Comparison of ENCODE assay signal across 15 cellular contexts in the genomic region with DNA sequence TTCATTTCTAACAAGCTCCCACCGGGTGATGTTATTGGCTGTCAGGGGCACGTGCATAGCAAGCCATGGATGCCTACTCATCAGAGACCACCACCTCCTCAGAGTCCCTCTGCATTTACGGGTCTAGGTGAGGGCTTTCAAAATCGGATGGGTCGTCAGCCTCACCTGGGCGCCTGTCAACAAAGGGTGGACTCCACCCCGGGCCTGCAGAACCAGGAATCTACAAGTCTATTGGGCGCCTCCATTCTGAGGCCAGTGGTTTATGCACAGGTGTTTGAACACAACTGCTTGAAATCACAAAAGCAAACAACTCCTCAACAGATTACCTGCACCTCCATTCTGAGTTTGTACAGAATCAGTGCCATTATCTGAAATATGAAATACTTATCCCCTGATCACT.
DNase-seq lines count a peak whose midpoint lies in the region; ATAC-seq, FAIRE-seq and TF ChIP-seq lines count a peak whose summit lies in the region.
"Had no signal": no experiment of that assay in that cellular context is flagged by ENCODE, and none has a peak within 500 bp of the region (broad histone marks: within the 10 kb centered on the region; RNA-seq: fewer than 3 reads in every experiment).

No MANE protein-coding gene starts in this region.

- no peak for TF ChIP-seq POLR2A in GM12878 (IDR thresholded peaks at IDR 0.05; ENCODE audit: low read depth, low read length)
- TF ChIP-seq POLR2A in stomach (IDR thresholded peaks at IDR 0.05), result no peak

- DNase-seq in HT-29 (ENCODE audit: low spot score), result peak; percentile 57
- DNase-seq in GM12878 (ENCODE audit: low read depth, low spot score), result no peak
- DNase-seq in stomach, result no peak
- no peak for DNase-seq in AG08396 (ENCODE audit: low spot score)
- no peak for DNase-seq in NCI-H748 treated with DMSO at 0.1 percent for 48 hours (lab: John Stamatoyannopoulos, UW)
- no peak for DNase-seq in NCI-H446 treated with DMSO at 0.1 percent for 48 hours (lab: John Stamatoyannopoulos, UW)
- DNase-seq: ACHN, DMS79 treated with DMSO at 0.1 percent for 48 hours, NCI-H1105 treated with DMSO at 0.1 percent for 48 hours, NCI-H1694 treated with DMSO at 0.1 percent for 48 hours had no signal

- H3K36me3 ChIP-seq in GM12878 (ENCODE audit: control insufficient read depth in 2 of 2, insufficient read depth in 2 of 2, low read length in 1 of 2) (no peaks in the 10 kb centered on the region), mucosa of rectum (ENCODE audit: control insufficient read depth in 2 of 2, insufficient read depth in 2 of 2, low read length in 2 of 2) (no peaks in the 10 kb centered on the region), stomach (no peaks in the 10 kb centered on the region)
- H3K36me3 ChIP-seq: HAP-1 had no signal

- no peak for ATAC-seq in GM12878
- ATAC-seq: Right ventricle myocardium inferior had no signal

- SMC1A ChIA-PET in GM12878 (lab: Charles Lee; ENCODE audit: uncharacterized antibody, unreplicated experiment), result no interaction called here

- TF ChIP-seq EP300 in GM12878 (IDR thresholded peaks at IDR 0.05; ENCODE audit: borderline replicate concordance in 1 of 2, control insufficient read depth in 1 of 2, low read depth in 2 of 2, low read length in 2 of 2), result no peak
- TF ChIP-seq EP300 in stomach (IDR thresholded peaks at IDR 0.05), result no peak

- TF ChIP-seq CTCF in GM12878 (IDR thresholded peaks at IDR 0.05 in 2 of 3, conservative IDR thresholded peaks at IDR 0.05 in 1 of 3; ENCODE audit: control insufficient read depth in 2 of 3, extremely low read depth in 1 of 3, insufficient read depth in 1 of 3, low read depth in 3 of 3, low read length in 3 of 3) (no peak), stomach (IDR thresholded peaks at IDR 0.05) (no peak)

- H3K4me1 ChIP-seq in GM12878 (ENCODE audit: control insufficient read depth, insufficient read depth, low read length), result no peaks in the 10 kb centered on the region
- H3K4me1 ChIP-seq in mucosa of rectum (ENCODE audit: control insufficient read depth in 2 of 2, insufficient read depth in 2 of 2, low read length in 2 of 2), result peaks cover 13 to 49% of the 10 kb centered on the region in 2 donors
- peaks cover 0 to 25% (median 14%) of the 10 kb centered on the region in 4 donors for H3K4me1 ChIP-seq in stomach
- H3K4me1 ChIP-seq: HAP-1 had no signal

- BruUV-seq in GM12878 (replicated peaks; lab: Mats Ljungman, UMichigan), result no TSS peak

- intact Hi-C loops in GM12878 (cut with micrococcal nuclease; ENCODE audit: unreplicated experiment), result no loop called here
- intact Hi-C loops in stomach (cut with DNase I; ENCODE audit: low total_unique reads), result no loop called here

- H3K27ac ChIP-seq in GM12878 (ENCODE audit: control insufficient read depth, insufficient read depth) (no peak overlapping the region), mucosa of rectum (ENCODE audit: low read depth in 2 of 2, low read length in 2 of 2) (peak overlapping the region; percentile 90 to 94), stomach (peak overlapping the region in 3 of 5 donors; percentile 11 to 47 (median 28))

- no peak for TF ChIP-seq RAD21 in GM12878 (IDR thresholded peaks at IDR 0.05; ENCODE audit: insufficient read depth, low read depth, low read length)

- H3K27me3 ChIP-seq in GM12878 (replicated peaks in 1 of 2; ENCODE audit: control insufficient read depth in 2 of 2, insufficient read depth in 2 of 2, low read length in 1 of 2) (no peaks in the 10 kb centered on the region), mucosa of rectum (ENCODE audit: control insufficient read depth in 2 of 2, insufficient read depth in 2 of 2, low read length in 2 of 2) (no peaks in the 10 kb centered on the region), stomach (no peaks in the 10 kb centered on the region)

- POLR2A ChIA-PET in GM12878 (lab: Charles Lee), result interaction anchor here (0.7 kb wide), 1 partner anchor 624 kb away, joined by 4 read pairs; no protein-coding TSS in a partner anchor

- FAIRE-seq in GM12878 (lab: Jason Lieb, UNC), result no peak
- FAIRE-seq: G401.6, HTR-8/SVneo had no signal

- RAD21 ChIA-PET in GM12878 (lab: Charles Lee; ENCODE audit: unreplicated experiment), result no interaction called here

- H3K4me3 ChIP-seq in GM12878 (no peak overlapping the region), mucosa of rectum (ENCODE audit: low read length in 2 of 2) (peak overlapping the region; percentile 45 to 59), stomach (no peak overlapping the region)
- H3K4me3 ChIP-seq: HAP-1 had no signal

- no peaks in the 10 kb centered on the region for H3K79me2 ChIP-seq in GM12878 (ENCODE audit: control insufficient read depth, insufficient read depth, low read length)

- H3K9ac ChIP-seq in GM12878 (ENCODE audit: control insufficient read depth, insufficient read depth, low read length), result no peak overlapping the region
- H3K9ac ChIP-seq in mucosa of rectum (ENCODE audit: low read depth in 1 of 2, low read length in 2 of 2), result peak overlapping the region; percentile 5 to 67

- CTCF ChIA-PET in GM12878 (lab: Yijun Ruan, JAX), result no interaction called here

- in situ Hi-C loops in GM12878 (cut with MboI), result no loop called here

- H2AFZ ChIP-seq in GM12878 (ENCODE audit: control insufficient read depth, low read depth, low read length), result no peak overlapping the region

- no peak overlapping the region for H3K4me2 ChIP-seq in GM12878 (ENCODE audit: control insufficient read depth, insufficient read depth)

- H3K9me3 ChIP-seq in GM12878 (replicated peaks; ENCODE audit: control insufficient read depth, insufficient read depth, low read length) (no peaks in the 10 kb centered on the region), mucosa of rectum (ENCODE audit: control insufficient read depth in 2 of 2, low read length in 2 of 2) (no peaks in the 10 kb centered on the region), stomach (no peaks in the 10 kb centered on the region)
- H3K9me3 ChIP-seq: HAP-1 had no signal

- 64% methylated on average over 8 of the region's 8 CpGs for WGBS in GM12878 (ENCODE audit: insufficient coverage, insufficient replicate concordance, low lambda C conversion rate, missing lambda C conversion rate)
- 76 to 87% (median 84%) methylated on average over 8 of the region's 8 CpGs for WGBS in stomach, 5 donors

- no peaks in the 10 kb centered on the region for H4K20me1 ChIP-seq in GM12878 (ENCODE audit: control insufficient read depth, insufficient read depth)

TF ChIP-seq in GM12878, 131 proteins besides CTCF, POLR2A, EP300 and RAD21:
- TF ChIP-seq, protein P1, sequence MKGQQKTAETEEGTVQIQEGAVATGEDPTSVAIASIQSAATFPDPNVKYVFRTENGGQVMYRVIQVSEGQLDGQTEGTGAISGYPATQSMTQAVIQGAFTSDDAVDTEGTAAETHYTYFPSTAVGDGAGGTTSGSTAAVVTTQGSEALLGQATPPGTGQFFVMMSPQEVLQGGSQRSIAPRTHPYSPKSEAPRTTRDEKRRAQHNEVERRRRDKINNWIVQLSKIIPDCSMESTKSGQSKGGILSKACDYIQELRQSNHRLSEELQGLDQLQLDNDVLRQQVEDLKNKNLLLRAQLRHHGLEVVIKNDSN (IDR thresholded peaks at IDR 0.05; ENCODE audit: borderline replicate concordance, extremely low read length, insufficient read depth, low read depth, low read length), result peak; percentile 3
- no peak for TF ChIP-seq LARP7 (IDR thresholded peaks at IDR 0.05)

Comparison
In these comparisons a context has a peak if more than half of its experiments do, and no peak if none do; other contexts are left out.
1. H3K4me3 ChIP-seq: peak in mucosa of rectum (2 of 2); none in GM12878 (single experiment) and stomach (0 of 4).